23 cellular contexts compared by ENCODE assay signal in genomic region chr1:233677690-233678354, GRCh38.
"Had no signal": no experiment of that assay in that cellular context is flagged by ENCODE, and none has a peak within 500 bp of the region (broad histone marks: within the 10 kb centered on the region; RNA-seq: fewer than 3 reads in every experiment).

No MANE protein-coding gene starts in this region.

- DNase-seq: activated CD4-positive, alpha-beta T cell treated with anti-CD3 and anti-CD28 coated beads, Interleukin-2, amount 10 ng/mL, durations not matched to agents 7 days and 5 days; activated CD4-positive, CD25-positive, alpha-beta regulatory T cell treated with anti-CD3 and anti-CD28 coated beads, Interleukin-2, amount 50 U/mL, for 72 hours; activated CD8-positive, alpha-beta memory T cell treated with anti-CD3 and anti-CD28 coated beads, Interleukin-2, amount 10 ng/mL, durations not matched to agents 7 days and 5 days; activated CD8-positive, alpha-beta T cell treated with anti-CD3 and anti-CD28 coated beads for 36 hours; activated effector memory CD4-positive, alpha-beta T cell treated with anti-CD3 and anti-CD28 coated beads, Interleukin-2, amount 50 U/mL, for 16 hours; activated naive CD4-positive, alpha-beta T cell treated with anti-CD3 and anti-CD28 coated beads, Interleukin-2, amount 50 U/mL, for 16 hours; activated naive CD8-positive, alpha-beta T cell treated with anti-CD3 and anti-CD28 coated beads, Interleukin-2, amount 50 U/mL, for 24 hours; activated T-cell treated with anti-CD3 and anti-CD28 coated beads for 4 hours; brain microvascular endothelial cell; cortex of kidney; foreskin keratinocyte; lower lobe of right lung; naive B cell; posterior cingulate gyrus; sigmoid colon; stimulated activated CD4-positive, alpha-beta T cell treated with anti-CD3 and anti-CD28 coated beads, Interleukin-2, amount 100 ng/mL, for 48 hours; stimulated activated naive CD4-positive, alpha-beta T cell treated with Interleukin-2 at 50 U/mL for 16 hours; T-cell; upper lobe of left lung; WERI-Rb-1 had no signal

- ATAC-seq: activated CD8-positive, alpha-beta memory T cell treated with anti-CD3 and anti-CD28 coated beads, Interleukin-2, amount 10 ng/mL, durations not matched to agents 7 days and 5 days; activated CD8-positive, alpha-beta T cell treated with anti-CD3 and anti-CD28 coated beads for 36 hours; activated naive CD8-positive, alpha-beta T cell treated with anti-CD3 and anti-CD28 coated beads, Interleukin-2, amount 50 U/mL, for 24 hours; foreskin keratinocyte; lower lobe of right lung; T-cell had no signal

- H3K27me3 ChIP-seq: ascending aorta, brain microvascular endothelial cell, foreskin keratinocyte, hepatocyte, sigmoid colon, upper lobe of left lung had no signal

- H3K27ac ChIP-seq: ascending aorta, brain microvascular endothelial cell, epithelial cell of prostate, foreskin keratinocyte, hepatocyte, lower lobe of right lung, sigmoid colon, upper lobe of left lung, WERI-Rb-1 had no signal

- H3K4me1 ChIP-seq: ascending aorta, lower lobe of right lung, sigmoid colon, upper lobe of left lung had no signal

- H3K4me3 ChIP-seq: ascending aorta, hepatocyte, lower lobe of right lung, sigmoid colon, upper lobe of left lung had no signal

- H3K9me3 ChIP-seq: ascending aorta, lower lobe of right lung, sigmoid colon, upper lobe of left lung had no signal
